In the genomic region with DNA sequence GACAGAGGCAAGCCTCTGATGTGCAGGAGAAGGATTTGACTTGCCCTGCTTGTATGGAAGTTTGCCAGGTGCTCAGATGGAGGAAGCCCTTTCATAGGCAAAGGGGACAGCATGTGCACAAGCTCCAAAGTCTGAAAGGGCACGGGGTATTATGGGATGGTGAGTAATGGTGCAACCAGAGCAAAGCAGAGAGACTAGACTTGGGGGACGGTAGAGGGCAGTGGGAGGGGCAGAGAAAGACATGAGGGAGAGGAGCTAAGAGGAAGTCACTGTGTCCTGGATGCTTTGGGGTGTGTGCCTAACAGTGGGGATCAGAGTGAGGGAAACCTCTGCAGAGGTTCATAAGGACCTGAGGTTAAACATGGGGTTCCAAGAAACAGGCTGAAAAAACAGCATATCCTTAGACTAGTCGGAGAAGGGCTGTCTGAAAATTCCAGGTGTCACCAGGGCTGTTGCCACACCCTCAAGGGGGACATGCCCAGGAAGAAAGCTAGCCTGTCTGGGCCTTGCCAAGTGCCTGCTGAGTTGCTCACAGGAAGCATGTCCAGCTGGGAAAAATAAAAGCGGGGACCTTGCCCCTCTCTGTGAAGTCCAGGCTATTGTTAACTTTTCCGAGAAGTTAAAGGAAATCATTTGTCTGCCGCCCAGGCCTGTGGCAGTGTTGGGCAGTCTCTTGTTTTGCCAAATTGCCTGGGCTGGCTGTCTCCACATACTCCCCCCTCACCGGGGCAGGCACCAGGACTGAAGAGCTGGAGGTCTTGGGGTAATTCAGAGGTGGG, we compare ENCODE assay signal across 9 cellular contexts. TPM values are rescaled to one million over a fixed set of nuclear protein-coding genes. Genes with fewer than 3 reads are reported as not detected.
DNase-seq lines count a peak whose midpoint lies in the region; ATAC-seq, FAIRE-seq and TF ChIP-seq lines count a peak whose summit lies in the region.
"Had no signal": no experiment of that assay in that cellular context is flagged by ENCODE, and none has a peak within 500 bp of the region (broad histone marks: within the 10 kb centered on the region; RNA-seq: fewer than 3 reads in every experiment).

No MANE protein-coding gene starts in this region.

- DNase-seq in A549 (ENCODE audit: low read depth in 1 of 2, low spot score in 1 of 2) (peak in 1 of 2 experiments; percentile 44), NCI-H69 (lab: John Stamatoyannopoulos, UW) (peak; percentile 90), ecto neural progenitor cell (ENCODE audit: low spot score) (peak; percentile 37), lung (ENCODE audit: low spot score) (no peak), hypothalamus (lab: John Stamatoyannopoulos, UW) (no peak)
- no peak for DNase-seq in activated CD8-positive, alpha-beta T cell treated with anti-CD3 and anti-CD28 coated beads for 36 hours
- no peak for DNase-seq in activated CD4-positive, alpha-beta T cell treated with anti-CD3 and anti-CD28 coated beads for 48 hours

- no peak for TF ChIP-seq POLR2A in A549 (IDR thresholded peaks at IDR 0.05; ENCODE audit: low read length)

- H3K27ac ChIP-seq in A549 (peak overlapping the region in 1 of 2 experiments; percentile 61; a peak in 3 of 6 replicates), lung (ENCODE audit: low read depth in 1 of 2, low read length in 1 of 2) (peak overlapping the region in 1 of 2 donors; percentile 44)

- FAIRE-seq in A549 (lab: Jason Lieb, UNC): no peak
- FAIRE-seq: GM19239 had no signal

- POLR2A ChIA-PET in A549 (lab: Yijun Ruan, JAX): no interaction called here
- POLR2A ChIA-PET in activated CD8-positive, alpha-beta T cell treated with anti-CD3 and anti-CD28 coated beads for 36 hours (lab: Charles Lee): no interaction called here

- H3K9me3 ChIP-seq in A549 (no peaks in the 10 kb centered on the region), lung (ENCODE audit: control insufficient read depth in 2 of 2, insufficient read depth in 1 of 2, low read length in 1 of 2) (no peaks in the 10 kb centered on the region)

- 60% methylated on average over 7 of the region's 7 CpGs for WGBS in A549 (ENCODE audit: missing lambda C conversion rate)
- WGBS in lung, 2 donors: 52 to 59% methylated on average over 7 of the region's 7 CpGs

- H3K4me1 Mint-ChIP-seq in activated CD8-positive, alpha-beta T cell treated with anti-CD3 and anti-CD28 coated beads for 36 hours (ENCODE audit: low read depth): peaks cover 2% of the 10 kb centered on the region

- H3K27me3 ChIP-seq in lung (ENCODE audit: control insufficient read depth, insufficient read depth): no peaks in the 10 kb centered on the region

- peaks cover 10% of the 10 kb centered on the region for H3K27me3 Mint-ChIP-seq in activated CD8-positive, alpha-beta T cell treated with anti-CD3 and anti-CD28 coated beads for 36 hours

- CTCF ChIA-PET in A549 (lab: Yijun Ruan, JAX): interaction anchor here (1.2 to 10.3 kb wide), 4 partner anchors 24 to 141 kb away, joined by 3 to 74 read pairs (median 9); partner anchors contain the start of gene HRH1
- CTCF ChIA-PET in activated CD8-positive, alpha-beta T cell treated with anti-CD3 and anti-CD28 coated beads for 36 hours (lab: Charles Lee): no interaction called here

- intact Hi-C loops in activated CD8-positive, alpha-beta T cell treated with anti-CD3 and anti-CD28 coated beads for 36 hours (cut with micrococcal nuclease): no loop called here

- H3K4me1 ChIP-seq in A549: peaks cover 17% of the 10 kb centered on the region
- H3K4me1 ChIP-seq in lung (ENCODE audit: control insufficient read depth in 2 of 2, insufficient read depth in 2 of 2, low read length in 2 of 2): peaks cover 0 to 15% of the 10 kb centered on the region in 2 donors

- no peak for TF ChIP-seq RAD21 in A549 (conservative IDR thresholded peaks at IDR 0.05 in 1 of 2, IDR thresholded peaks at IDR 0.05 in 1 of 2)

- H3K9me3 Mint-ChIP-seq in activated CD8-positive, alpha-beta T cell treated with anti-CD3 and anti-CD28 coated beads for 36 hours: no peaks in the 10 kb centered on the region

- peak in 1 of 2 experiments; percentile 30; a peak in 2 of 6 replicates for ATAC-seq in A549
- ATAC-seq in lung (ENCODE audit: insufficient read depth, low FRiP score): peak; percentile 13
- ATAC-seq in activated CD8-positive, alpha-beta T cell treated with anti-CD3 and anti-CD28 coated beads for 36 hours: no peak
- no peak for ATAC-seq in GM21576 (IDR thresholded peaks at IDR 0.05; ENCODE audit: unreplicated experiment)

- no peaks in the 10 kb centered on the region for H3K36me3 Mint-ChIP-seq in activated CD8-positive, alpha-beta T cell treated with anti-CD3 and anti-CD28 coated beads for 36 hours (ENCODE audit: low read depth)

- TF ChIP-seq CTCF in A549 (IDR thresholded peaks at IDR 0.05) (no peak), lung (IDR thresholded peaks at IDR 0.05; ENCODE audit: control extremely low read depth, extremely low read depth) (no peak)
- TF ChIP-seq CTCF in activated CD8-positive, alpha-beta T cell treated with anti-CD3 and anti-CD28 coated beads for 36 hours (IDR thresholded peaks at IDR 0.05): no peak

- H3K27ac Mint-ChIP-seq in activated CD8-positive, alpha-beta T cell treated with anti-CD3 and anti-CD28 coated beads for 36 hours: no peak overlapping the region

- 0 out of 3 replicates have a peak overlapping the region, but pooled peaks have one; percentile 3 for H3K4me2 ChIP-seq in A549

- H3K4me3 ChIP-seq in A549 (no peak overlapping the region), lung (no peak overlapping the region)

- TF ChIP-seq EP300 in A549 (IDR thresholded peaks at IDR 0.05): no peak

- no peak overlapping the region for H3K4me3 Mint-ChIP-seq in activated CD8-positive, alpha-beta T cell treated with anti-CD3 and anti-CD28 coated beads for 36 hours

- no peaks in the 10 kb centered on the region for H3K36me3 ChIP-seq in lung (ENCODE audit: control insufficient read depth in 2 of 2, insufficient read depth in 2 of 2, low read length in 2 of 2)

TF ChIP-seq in A549, 52 proteins besides CTCF, POLR2A, EP300 and RAD21:
- TF ChIP-seq HOXB13 (CRISPR knock-in tag; IDR thresholded peaks at IDR 0.05; ENCODE audit: low read depth): no peak

RNA-seq across cellular contexts. Expression of gene HRH1, which starts 47.1 kb away (rescaled TPM):
- polyA plus RNA-seq in A549 (2011; rRNA removed) (4.2 and 4.7 TPM in 2 replicates), A549 (2017; fragmentation: RNase III; extraction: RNeasy Plus Mini Kit Qiagen cat#74134 plus additional on column Dnase treatment) (3.7 to 4.2 TPM (median 3.7 TPM) in 3 replicates), lung (1 to 10 TPM; 2.3 to 3.7 TPM)
- polyA plus RNA-seq in A549 (2012; cell fraction: cytosol; rRNA removed): 1.2 and 1.6 TPM in 2 replicates
- 1.7 and 2.1 TPM in 2 replicates for polyA plus RNA-seq in A549 (2012; cell fraction: nucleus; rRNA removed)
- polyA minus RNA-seq in A549 (2011; rRNA and poly(A)+ RNA removed): 8.4 and 9.8 TPM in 2 replicates
- 1 to 10 TPM; 5.6 to 8.3 TPM for total RNA-seq in lung
- total RNA-seq in activated CD8-positive, alpha-beta T cell treated with anti-CD3 and anti-CD28 coated beads for 36 hours: under 1 TPM; 0.34 to 0.59 TPM

Comparison
In these comparisons a context has a peak if more than half of its experiments do, and no peak if none do; other contexts are left out.
1. DNase-seq: peak in NCI-H69 (single experiment) and ecto neural progenitor cell (single experiment); none in lung (single experiment), activated CD8-positive, alpha-beta T cell treated with anti-CD3 and anti-CD28 coated beads for 36 hours (single experiment), activated CD4-positive, alpha-beta T cell treated with anti-CD3 and anti-CD28 coated beads for 48 hours (single experiment) and hypothalamus (0 of 51).
2. RNA of gene HRH1, which starts 47.1 kb away (total RNA-seq): 5.6 to 8.3 TPM in lung; 0.34 to 0.59 TPM in activated CD8-positive, alpha-beta T cell treated with anti-CD3 and anti-CD28 coated beads for 36 hours; every median in the first group is over 4 times any median in the second.